ENCODE assay signal across 12 cellular contexts in genomic region chr1:93905734-93906133, GRCh38. TPM values are rescaled to one million over a fixed set of nuclear protein-coding genes. Genes with fewer than 3 reads are reported as not detected.
A peak's percentile ranks its signal among the peaks of the same experiment; 100 is the strongest.
DNase-seq lines count a peak whose midpoint lies in the region; ATAC-seq and TF ChIP-seq lines count a peak whose summit lies in the region.
"Had no signal": no experiment of that assay in that cellular context is flagged by ENCODE, and none has a peak within 500 bp of the region (broad histone marks: within the 10 kb centered on the region; RNA-seq: fewer than 3 reads in every experiment).

No MANE protein-coding gene starts in this region.

- POLR2A ChIA-PET in PC-9 (lab: Charles Lee; ENCODE audit: unreplicated experiment): no interaction called here
- POLR2A ChIA-PET in activated CD8-positive, alpha-beta T cell treated with anti-CD3 and anti-CD28 coated beads, Interleukin-2, amount 10 ng/mL, durations not matched to agents 7 days and 5 days (lab: Charles Lee): no interaction called here

- H3K79me1 ChIP-seq in H9 (ENCODE audit: insufficient read depth, low read depth, low read length, poor library complexity, severe bottlenecking): no peaks in the 10 kb centered on the region

- no peaks in the 10 kb centered on the region for H3K9me2 ChIP-seq in GM23248 (ENCODE audit: insufficient read depth)
- H3K9me2 ChIP-seq in PC-9 (ENCODE audit: insufficient read depth): no peaks in the 10 kb centered on the region

- peaks cover 18 to 25% of the 10 kb centered on the region in 2 experiments for H3K4me1 Mint-ChIP-seq in H9
- H3K4me1 Mint-ChIP-seq in activated CD8-positive, alpha-beta T cell treated with anti-CD3 and anti-CD28 coated beads, Interleukin-2, amount 10 ng/mL, durations not matched to agents 7 days and 5 days (ENCODE audit: low read depth): peaks cover 43% of the 10 kb centered on the region

- peaks cover 35% of the 10 kb centered on the region for H3K4me1 ChIP-seq in GM23248 (ENCODE audit: insufficient read depth)
- H3K4me1 ChIP-seq in PC-9 (replicated peaks; ENCODE audit: insufficient read depth): peaks cover 42% of the 10 kb centered on the region
- no peaks in the 10 kb centered on the region for H3K4me1 ChIP-seq in H9 (ENCODE audit: insufficient read depth, low read length)

- no peak overlapping the region for H4K8ac ChIP-seq in H9 (replicated peaks; ENCODE audit: insufficient read length, low read depth, low read length)

- H3K14ac ChIP-seq in H9 (ENCODE audit: insufficient read depth, low read length): no peak overlapping the region

- H2BK12ac ChIP-seq in H9 (ENCODE audit: insufficient read length, low read depth, low read length): no peak overlapping the region

- H3K9me3 ChIP-seq in GM23248 (ENCODE audit: low read depth) (no peaks in the 10 kb centered on the region), PC-9 (ENCODE audit: insufficient read depth, low read depth) (no peaks in the 10 kb centered on the region; the same call in 1 of the 2 replicates), H9 (ENCODE audit: control insufficient read depth, low read depth, low read length) (no peaks in the 10 kb centered on the region)
- H3K9me3 ChIP-seq: suprapubic skin had no signal

- H3K27ac ChIP-seq in GM23248 (peak overlapping the region; percentile 27), PC-9 (peak overlapping the region; percentile 80), H9 (ENCODE audit: insufficient read length, low read depth, low read length) (no peak overlapping the region)
- H3K27ac ChIP-seq: suprapubic skin had no signal

- H3K79me2 ChIP-seq in GM23248 (ENCODE audit: insufficient read depth) (peaks cover 81% of the 10 kb centered on the region), PC-9 (ENCODE audit: low read depth) (peaks cover 89% of the 10 kb centered on the region), H9 (ENCODE audit: insufficient read depth, low read length) (peaks cover 5% of the 10 kb centered on the region; the same call in 1 of the 2 replicates)

- no peak overlapping the region for H2BK20ac ChIP-seq in H9 (ENCODE audit: low read depth, low read length, poor library complexity, severe bottlenecking)

- no peak overlapping the region for H3K18ac ChIP-seq in H9 (ENCODE audit: insufficient read length, low read depth, low read length)

- no peak overlapping the region for H2AK5ac ChIP-seq in H9 (ENCODE audit: insufficient read length, low read length)

- H3K9ac ChIP-seq in GM23248: peak overlapping the region; percentile 3; the same call in 1 of the 2 replicates
- no peak overlapping the region for H3K9ac ChIP-seq in H9 (ENCODE audit: extremely low read depth, insufficient read length, low read length)

- no peak for ATAC-seq in activated CD8-positive, alpha-beta T cell treated with anti-CD3 and anti-CD28 coated beads, Interleukin-2, amount 10 ng/mL, durations not matched to agents 7 days and 5 days
- ATAC-seq: right cardiac atrium had no signal

- no peaks in the 10 kb centered on the region for H3K27me3 ChIP-seq in GM23248 (replicated peaks; ENCODE audit: insufficient read depth)
- H3K27me3 ChIP-seq in PC-9 (ENCODE audit: insufficient read depth, low read depth): no peaks in the 10 kb centered on the region
- H3K27me3 ChIP-seq in H9 (ENCODE audit: insufficient read depth, low read length): no peaks in the 10 kb centered on the region
- H3K27me3 ChIP-seq: suprapubic skin had no signal

- WGBS in GM23248 (ENCODE audit: low coverage in 1 of 2, low lambda C conversion rate in 2 of 2, missing lambda C conversion rate in 2 of 2), 2 experiments: 70 to 74% methylated on average over 2 of the region's 2 CpGs
- no CpG with 5 or more reads among the region's 2 CpGs for WGBS in H9 (ENCODE audit: extremely low coverage, insufficient read length, low lambda C conversion rate)

- H2BK120ac ChIP-seq in H9 (ENCODE audit: low read depth, low read length, poor library complexity, severe bottlenecking): no peak overlapping the region

- peaks cover 0 to 4% (median 0%) of the 10 kb centered on the region in 3 experiments; a peak in 4 of 7 replicates for H3K36me3 Mint-ChIP-seq in H9 (ENCODE audit: insufficient read depth in 1 of 3, low read depth in 3 of 3)
- H3K36me3 Mint-ChIP-seq in activated CD8-positive, alpha-beta T cell treated with anti-CD3 and anti-CD28 coated beads, Interleukin-2, amount 10 ng/mL, durations not matched to agents 7 days and 5 days (ENCODE audit: low read depth): peaks cover 15% of the 10 kb centered on the region
- H3K36me3 Mint-ChIP-seq: IgD-negative memory B cell had no signal

- H3K27ac Mint-ChIP-seq in H9: no peak overlapping the region
- no peak overlapping the region for H3K27ac Mint-ChIP-seq in activated CD8-positive, alpha-beta T cell treated with anti-CD3 and anti-CD28 coated beads, Interleukin-2, amount 10 ng/mL, durations not matched to agents 7 days and 5 days
- H3K27ac Mint-ChIP-seq: IgD-negative memory B cell had no signal

- no peak overlapping the region for H3K23ac ChIP-seq in H9 (ENCODE audit: insufficient read length, low read depth, low read length)

- DNase-seq in GM23248: peak; percentile 63
- peak in 1 of 2 experiments; percentile 80 for DNase-seq in PC-9
- DNase-seq in epithelial cell of proximal tubule (ENCODE audit: low read depth): peak; percentile 61
- peak; percentile 90 for DNase-seq in renal cortical epithelial cell (ENCODE audit: low read depth)
- DNase-seq in H9: no peak
- DNase-seq in GM10266 (ENCODE audit: extremely low spot score): no peak
- no peak for DNase-seq in activated CD8-positive, alpha-beta T cell treated with anti-CD3 and anti-CD28 coated beads, Interleukin-2, amount 10 ng/mL, durations not matched to agents 7 days and 5 days
- DNase-seq: effector CD4-positive, alpha-beta T cell; NCI-H2171 treated with DMSO at 0.1 percent for 48 hours; right cardiac atrium had no signal

- TF ChIP-seq CTCF in PC-9 (conservative IDR thresholded peaks at IDR 0.05) (no peak), epithelial cell of proximal tubule (conservative IDR thresholded peaks at IDR 0.05; ENCODE audit: low read depth, low read length) (no peak), H9 (conservative IDR thresholded peaks at IDR 0.05) (no peak), GM10266 (IDR thresholded peaks at IDR 0.05; ENCODE audit: control insufficient read depth, insufficient read depth, low read depth, missing control alignments) (no peak)

- no peak overlapping the region for H3K4me3 Mint-ChIP-seq in H9
- no peak overlapping the region for H3K4me3 Mint-ChIP-seq in activated CD8-positive, alpha-beta T cell treated with anti-CD3 and anti-CD28 coated beads, Interleukin-2, amount 10 ng/mL, durations not matched to agents 7 days and 5 days

- no peak overlapping the region for H4K91ac ChIP-seq in H9 (ENCODE audit: insufficient read length, low read depth, low read length)

- no peak overlapping the region for H4K5ac ChIP-seq in H9 (ENCODE audit: insufficient read length, low read depth, low read length)

- H3T11ph ChIP-seq in H9 (ENCODE audit: low read length): no peak overlapping the region

- H2BK15ac ChIP-seq in H9 (ENCODE audit: low read depth, low read length): no peak overlapping the region

- H3K9me3 Mint-ChIP-seq in H9: peaks cover 2% of the 10 kb centered on the region in 2 experiments; a peak in 2 of 5 replicates
- no peaks in the 10 kb centered on the region for H3K9me3 Mint-ChIP-seq in activated CD8-positive, alpha-beta T cell treated with anti-CD3 and anti-CD28 coated beads, Interleukin-2, amount 10 ng/mL, durations not matched to agents 7 days and 5 days (ENCODE audit: insufficient read depth)
- H3K9me3 Mint-ChIP-seq: IgD-negative memory B cell had no signal

- intact Hi-C loops in PC-9 (cut with micrococcal nuclease; ENCODE audit: unreplicated experiment): loop anchor here (5.0 kb wide), 1 partner anchor 902 kb away; no protein-coding TSS in a partner anchor

- H3K23me2 ChIP-seq in H9 (ENCODE audit: insufficient read length, low read depth, low read length, poor library complexity, severe bottlenecking): peaks cover 6% of the 10 kb centered on the region

- CTCF ChIA-PET in PC-9 (lab: Charles Lee): no interaction called here
- CTCF ChIA-PET in activated CD8-positive, alpha-beta T cell treated with anti-CD3 and anti-CD28 coated beads, Interleukin-2, amount 10 ng/mL, durations not matched to agents 7 days and 5 days (lab: Charles Lee): no interaction called here

- in situ Hi-C loops in GM23248 (cut with MboI): no loop called here

- H3K4ac ChIP-seq in H9 (ENCODE audit: low read depth, low read length): no peak overlapping the region

- no peak overlapping the region for H2BK5ac ChIP-seq in H9 (ENCODE audit: insufficient read length, low read length)

- H3K56ac ChIP-seq in H9 (ENCODE audit: insufficient read length, low read depth, low read length): no peak overlapping the region

- H3K27me3 Mint-ChIP-seq in H9 (ENCODE audit: low read depth): 0 out of 2 replicates have a peak, but pooled peaks cover 3% of the 10 kb centered on the region
- H3K27me3 Mint-ChIP-seq in activated CD8-positive, alpha-beta T cell treated with anti-CD3 and anti-CD28 coated beads, Interleukin-2, amount 10 ng/mL, durations not matched to agents 7 days and 5 days (ENCODE audit: low read depth): no peaks in the 10 kb centered on the region
- H3K27me3 Mint-ChIP-seq: IgD-negative memory B cell had no signal

- BruUV-seq in PC-9 (replicated peaks; lab: Mats Ljungman, UMichigan): no TSS peak

- H3K4me3 ChIP-seq in GM23248 (peak overlapping the region; percentile 86), PC-9 (peak overlapping the region; percentile 68), epithelial cell of proximal tubule (ENCODE audit: low read depth, low read length) (no peak overlapping the region)
- H3K4me3 ChIP-seq: suprapubic skin had no signal

- H2AFZ ChIP-seq in GM23248 (no peak overlapping the region), PC-9 (no peak overlapping the region), H9 (ENCODE audit: low read length) (no peak overlapping the region)

- H3K36me3 ChIP-seq in GM23248 (ENCODE audit: low read depth) (peaks cover 15% of the 10 kb centered on the region; the same call in 1 of the 2 replicates), PC-9 (ENCODE audit: low read depth) (peaks cover 58% of the 10 kb centered on the region)
- H3K36me3 ChIP-seq: suprapubic skin had no signal

- H3K4me2 ChIP-seq in GM23248 (ENCODE audit: unreplicated experiment) (peak overlapping the region; percentile 88), PC-9 (peak overlapping the region; percentile 92), H9 (ENCODE audit: insufficient read depth, insufficient read length, low read length) (no peak overlapping the region)

- H3F3A ChIP-seq in GM23248 (ENCODE audit: insufficient read depth): peaks cover 30% of the 10 kb centered on the region
- H3F3A ChIP-seq in PC-9 (ENCODE audit: insufficient read depth, low read depth): peaks cover 50% of the 10 kb centered on the region

- H4K20me1 ChIP-seq in GM23248 (ENCODE audit: insufficient read depth): 0 out of 2 replicates have a peak, but pooled peaks cover 5% of the 10 kb centered on the region
- peaks cover 66% of the 10 kb centered on the region for H4K20me1 ChIP-seq in PC-9 (ENCODE audit: insufficient read depth)
- H4K20me1 ChIP-seq in H9 (ENCODE audit: control insufficient read depth, insufficient read depth, insufficient read length): no peaks in the 10 kb centered on the region

RNA-seq across cellular contexts. Expression of gene GCLM, which starts 3.5 kb away (rescaled TPM):
- total RNA-seq in GM23248 (2014; rRNA removed; shearing (Covaris generic)): 30.6 and 32.7 TPM in 2 replicates
- 66.5 and 69.0 TPM in 2 replicates for polyA plus RNA-seq in GM23248 (2016; fragmentation: Nextera tagmentation; extraction: Ambion mirVana)
- 270 and 272 TPM in 2 replicates for total RNA-seq in PC-9 (2021)
- total RNA-seq in epithelial cell of proximal tubule: 20.7 and 24.7 TPM in 2 replicates
- 23.3 and 31.3 TPM in 2 replicates for total RNA-seq in renal cortical epithelial cell
- 14.9 and 15.4 TPM in 2 replicates for total RNA-seq in H9 (2021)
- total RNA-seq in activated CD8-positive, alpha-beta T cell treated with anti-CD3 and anti-CD28 coated beads, Interleukin-2, amount 10 ng/mL, durations not matched to agents 7 days and 5 days: 10 to 100 TPM; 18.8 to 21.7 TPM

RNA-seq across cellular contexts. Expression of gene DNTTIP2, which starts 26.7 kb away (rescaled TPM):
- 31.1 and 35.8 TPM in 2 replicates for total RNA-seq in GM23248 (2014; rRNA removed; shearing (Covaris generic))
- 52.8 and 62.1 TPM in 2 replicates for polyA plus RNA-seq in GM23248 (2016; fragmentation: Nextera tagmentation; extraction: Ambion mirVana)
- total RNA-seq in PC-9 (2021) (85.7 and 93.4 TPM in 2 replicates), epithelial cell of proximal tubule (36.8 and 41.6 TPM in 2 replicates), renal cortical epithelial cell (48.6 and 51.7 TPM in 2 replicates), H9 (2021) (96.0 and 101 TPM in 2 replicates)
- total RNA-seq in activated CD8-positive, alpha-beta T cell treated with anti-CD3 and anti-CD28 coated beads, Interleukin-2, amount 10 ng/mL, durations not matched to agents 7 days and 5 days: 10 to 100 TPM; 67.6 to 72.1 TPM

Comparison
In these comparisons a context has a peak if more than half of its experiments do, and no peak if none do; other contexts are left out.
1. DNase-seq: peak in GM23248 (single experiment), epithelial cell of proximal tubule (single experiment) and renal cortical epithelial cell (single experiment); none in H9 (single experiment), GM10266 (single experiment) and activated CD8-positive, alpha-beta T cell treated with anti-CD3 and anti-CD28 coated beads, Interleukin-2, amount 10 ng/mL, durations not matched to agents 7 days and 5 days (single experiment).